In the genomic region with DNA sequence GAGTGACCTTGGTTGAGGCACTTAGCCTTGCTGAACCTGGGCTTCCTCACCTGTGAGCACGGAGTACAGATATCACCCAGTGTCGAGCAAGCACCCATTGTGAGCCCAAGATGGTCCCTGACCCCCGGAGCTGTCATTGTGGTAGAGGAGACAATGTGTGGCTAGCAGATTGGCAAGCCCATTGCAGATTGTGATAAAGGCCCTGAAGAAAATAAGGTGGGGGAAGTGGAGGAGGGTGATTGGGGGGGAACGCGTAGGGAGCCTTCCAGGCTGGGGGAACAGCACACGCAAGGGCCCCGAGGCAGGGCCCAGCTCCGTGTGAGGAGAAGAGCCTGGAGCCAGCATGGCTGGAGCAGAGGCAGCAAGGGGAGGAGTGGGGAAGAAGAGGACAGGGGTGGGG, we compare ENCODE assay signal across 19 cellular contexts. TPM values are rescaled to one million over a fixed set of nuclear protein-coding genes. Genes with fewer than 3 reads are reported as not detected.
DNase-seq lines count a peak whose midpoint lies in the region; TF ChIP-seq lines count a peak whose summit lies in the region.
"Had no signal": no experiment of that assay in that cellular context is flagged by ENCODE, and none has a peak within 500 bp of the region (broad histone marks: within the 10 kb centered on the region; RNA-seq: fewer than 3 reads in every experiment).

No MANE protein-coding gene starts in this region.

- H3K4me1 ChIP-seq in endodermal cell (ENCODE audit: control insufficient read depth, insufficient read depth, low read length) (peaks cover 27% of the 10 kb centered on the region), sigmoid colon (peaks cover 0 to 27% (median 18%) of the 10 kb centered on the region in 4 donors)

- H3K4me3 Mint-ChIP-seq in endodermal cell, result no peak overlapping the region

- H3K27me3 ChIP-seq in endodermal cell (ENCODE audit: control insufficient read depth, insufficient read depth, low read length, poor library complexity, severe bottlenecking) (no peaks in the 10 kb centered on the region), sigmoid colon (no peaks in the 10 kb centered on the region)
- H3K27me3 ChIP-seq: ovary had no signal

- DNase-seq in CMK (ENCODE audit: low read depth) (peak; percentile 50), OCI-M1 (lab: John Stamatoyannopoulos, UW) (peak; percentile 90), endodermal cell (peak; percentile 55), sigmoid colon (peak; percentile 68), SW480 (ENCODE audit: low spot score) (no peak), G401 (ENCODE audit: low spot score) (no peak), DMS 273 treated with DMSO at 0.1 percent for 48 hours (lab: John Stamatoyannopoulos, UW) (no peak)
- DNase-seq in activated T-cell treated with anti-CD3 and anti-CD28 coated beads, Interleukin-2, amount 50 U/mL, for 1 hour, result no peak
- DNase-seq: CD4-positive, alpha-beta memory T cell; dermis blood vessel endothelial cell; DMS79; GOT3; hippocampal formation; NCI-H1092 treated with DMSO at 0.1 percent for 48 hours; NCI-H2029 treated with DMSO at 0.1 percent for 48 hours; NCI-H446 treated with DMSO at 0.1 percent for 48 hours; T1000 had no signal

- peaks cover 3% of the 10 kb centered on the region for H3K27me3 Mint-ChIP-seq in endodermal cell (ENCODE audit: insufficient read depth)
- H3K27me3 Mint-ChIP-seq: CD4-positive, alpha-beta memory T cell had no signal

- WGBS in endodermal cell (ENCODE audit: insufficient coverage in 1 of 2, insufficient read length in 1 of 2), 2 experiments, result 82 to 97% methylated on average over 8 of the region's 8 CpGs
- WGBS in sigmoid colon, 2 donors, result 88 to 89% methylated on average over 8 of the region's 8 CpGs

- in situ Hi-C loops in G401 (cut with HindIII; ENCODE audit: low sequenced_read_pairs), result no loop called here

- TF ChIP-seq EP300 in sigmoid colon (IDR thresholded peaks at IDR 0.05), result no peak

- H3K27ac ChIP-seq in endodermal cell (ENCODE audit: low read depth, low read length), result no peak overlapping the region
- H3K27ac ChIP-seq in sigmoid colon, result peak overlapping the region in 1 of 4 donors; percentile 39
- H3K27ac ChIP-seq: ovary, thoracic aorta had no signal

- peaks cover 4% of the 10 kb centered on the region for H3K9me3 ChIP-seq in endodermal cell (ENCODE audit: control insufficient read depth, low read length)
- H3K9me3 ChIP-seq in sigmoid colon, result peaks cover 0 to 4% (median 0%) of the 10 kb centered on the region in 4 donors
- H3K9me3 ChIP-seq: ovary, thoracic aorta had no signal

- peaks cover 3% of the 10 kb centered on the region for H3K36me3 Mint-ChIP-seq in endodermal cell (ENCODE audit: low read depth)

- H3K9ac ChIP-seq in endodermal cell (ENCODE audit: extremely low read depth, low read length, poor library complexity, severe bottlenecking), result no peak overlapping the region

- TF ChIP-seq CTCF in endodermal cell (conservative IDR thresholded peaks at IDR 0.05), result no peak
- no peak for TF ChIP-seq CTCF in sigmoid colon (IDR thresholded peaks at IDR 0.05)

- TF ChIP-seq POLR2A in sigmoid colon (IDR thresholded peaks at IDR 0.05), result no peak

- intact Hi-C loops in sigmoid colon (cut with DNase I), result no loop called here

- no peaks in the 10 kb centered on the region for H3K36me3 ChIP-seq in endodermal cell (ENCODE audit: control insufficient read depth, insufficient read depth, low read length)
- peaks cover 0 to 18% (median 6%) of the 10 kb centered on the region in 4 donors for H3K36me3 ChIP-seq in sigmoid colon
- H3K36me3 ChIP-seq: ovary had no signal

- H3K4me3 ChIP-seq in endodermal cell (ENCODE audit: low read length) (no peak overlapping the region), sigmoid colon (no peak overlapping the region)
- H3K4me3 ChIP-seq: ovary, thoracic aorta had no signal

- H3K9me3 Mint-ChIP-seq in endodermal cell, result peaks cover 12% of the 10 kb centered on the region

- H3K4me1 Mint-ChIP-seq in endodermal cell, result peaks cover 45% of the 10 kb centered on the region

- H3K27ac Mint-ChIP-seq in endodermal cell, result no peak overlapping the region

RNA-seq across cellular contexts. Expression of gene CEBPB, which starts 6.8 kb away (rescaled TPM):
- total RNA-seq in endodermal cell (10 to 100 TPM; 14.9 to 15.1 TPM), sigmoid colon (100 to 1,000 TPM in 2 of 4 donors, 10 to 100 TPM in 2; 53.2 to 173 (median 93.6) TPM)
- polyA plus RNA-seq in endodermal cell (2013, experiment 1 of 2), result 11.9 TPM
- polyA plus RNA-seq in endodermal cell (2013, experiment 2 of 2), result 8.9 TPM
- 10 to 100 TPM in 2 of 3 donors, 1 to 10 TPM in 1; 6.9 to 17.4 (median 12.2) TPM for polyA plus RNA-seq in sigmoid colon
- 21.6 and 24.9 TPM in 2 replicates for total RNA-seq in G401 (2014; rRNA removed; shearing (Covaris generic))

RNA-seq across cellular contexts. Expression of gene PEDS1, which starts 43.9 kb away (rescaled TPM):
- total RNA-seq in endodermal cell (10 to 100 TPM; 28.0 to 30.9 TPM), sigmoid colon (10 to 100 TPM; 19.1 to 27.4 (median 22.6) TPM)
- polyA plus RNA-seq in endodermal cell (2013, experiment 1 of 2), result 27.7 TPM
- 22.7 TPM for polyA plus RNA-seq in endodermal cell (2013, experiment 2 of 2)
- 10 to 100 TPM; 13.8 to 24.2 (median 14.3) TPM for polyA plus RNA-seq in sigmoid colon
- 42.7 and 45.5 TPM in 2 replicates for total RNA-seq in G401 (2014; rRNA removed; shearing (Covaris generic))

Comparison
In these comparisons a context has a peak if more than half of its experiments do, and no peak if none do; other contexts are left out.
1. DNase-seq: peak in CMK (single experiment), OCI-M1 (single experiment), endodermal cell (single experiment) and sigmoid colon (single experiment); none in SW480 (single experiment), activated T-cell treated with anti-CD3 and anti-CD28 coated beads, Interleukin-2, amount 50 U/mL, for 1 hour (single experiment), G401 (single experiment) and DMS 273 treated with DMSO at 0.1 percent for 48 hours (single experiment).